In the genomic region with DNA sequence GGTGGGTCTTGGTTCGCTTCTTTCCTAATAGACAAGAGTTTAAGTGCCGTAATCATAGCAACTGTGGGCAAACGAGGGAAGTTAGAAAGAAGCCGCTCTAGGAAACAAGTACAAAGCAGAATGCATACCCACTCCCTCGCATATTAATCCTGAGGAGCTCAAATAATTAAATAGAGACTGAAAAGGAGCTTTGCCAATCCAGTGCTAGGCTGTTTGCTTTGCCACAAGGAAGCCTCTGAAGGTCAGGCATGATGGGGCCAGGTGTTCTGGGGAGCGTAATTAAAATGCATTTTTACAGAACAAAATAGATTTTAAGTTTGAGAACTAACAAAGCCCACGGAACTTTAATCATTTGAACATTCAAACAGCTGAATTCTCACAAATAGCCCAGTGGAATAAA, we compare ENCODE assay signal across 14 cellular contexts.
DNase-seq lines count a peak whose midpoint lies in the region; ATAC-seq and TF ChIP-seq lines count a peak whose summit lies in the region.
"Had no signal": no experiment of that assay in that cellular context is flagged by ENCODE, and none has a peak within 500 bp of the region (broad histone marks: within the 10 kb centered on the region; RNA-seq: fewer than 3 reads in every experiment).

No MANE protein-coding gene starts in this region.

- no peaks in the 10 kb centered on the region for H3K9me3 Mint-ChIP-seq in CD8-positive, alpha-beta T cell
- H3K9me3 Mint-ChIP-seq: activated naive CD4-positive, alpha-beta T cell treated with anti-CD3 and anti-CD28 coated beads, Interleukin-2, amount 10 ng/mL, durations not matched to agents 7 days and 5 days had no signal

- H3K4me3 ChIP-seq in A673 (ENCODE audit: low read depth, low read length, poor library complexity, severe bottlenecking) (no peak overlapping the region), muscle layer of colon (ENCODE audit: low read depth in 1 of 2, low read length in 2 of 2) (no peak overlapping the region)
- no peak overlapping the region for H3K4me3 ChIP-seq in CD8-positive, alpha-beta T cell (ENCODE audit: low read depth, low read length)
- H3K4me3 ChIP-seq: gastrocnemius medialis, mucosa of descending colon had no signal

- peaks cover 92% of the 10 kb centered on the region for H3K4me1 Mint-ChIP-seq in CD8-positive, alpha-beta T cell (ENCODE audit: low read depth)

- H3K27me3 Mint-ChIP-seq in CD8-positive, alpha-beta T cell (ENCODE audit: low read depth): no peaks in the 10 kb centered on the region
- H3K27me3 Mint-ChIP-seq: activated CD4-positive, alpha-beta T cell treated with anti-CD3 and anti-CD28 coated beads, Interleukin-2, amount 10 ng/mL, durations not matched to agents 7 days and 5 days; activated naive CD4-positive, alpha-beta T cell treated with anti-CD3 and anti-CD28 coated beads, Interleukin-2, amount 10 ng/mL, durations not matched to agents 7 days and 5 days had no signal

- H3K36me3 ChIP-seq in A673 (ENCODE audit: insufficient read depth, low read length, poor library complexity, severe bottlenecking) (no peaks in the 10 kb centered on the region), muscle layer of colon (ENCODE audit: insufficient read depth, low read length) (no peaks in the 10 kb centered on the region)
- no peaks in the 10 kb centered on the region for H3K36me3 ChIP-seq in CD8-positive, alpha-beta T cell (ENCODE audit: insufficient read depth, low read length)
- H3K36me3 ChIP-seq: gastrocnemius medialis had no signal

- H3K27ac ChIP-seq in A673 (ENCODE audit: low read depth, low read length, poor library complexity, severe bottlenecking): peak overlapping the region; percentile 98
- no peak overlapping the region for H3K27ac ChIP-seq in CD8-positive, alpha-beta T cell (ENCODE audit: low read depth, low read length)
- peak overlapping the region; percentile 79 for H3K27ac ChIP-seq in VCaP
- peak overlapping the region; percentile 60 for H3K27ac ChIP-seq in muscle layer of colon (ENCODE audit: low read depth, low read length)
- H3K27ac ChIP-seq: gastrocnemius medialis had no signal

- H3K27ac Mint-ChIP-seq in CD8-positive, alpha-beta T cell: peak overlapping the region; percentile 64
- H3K27ac Mint-ChIP-seq: activated CD4-positive, alpha-beta T cell treated with anti-CD3 and anti-CD28 coated beads, Interleukin-2, amount 10 ng/mL, durations not matched to agents 7 days and 5 days; activated naive CD4-positive, alpha-beta T cell treated with anti-CD3 and anti-CD28 coated beads, Interleukin-2, amount 10 ng/mL, durations not matched to agents 7 days and 5 days had no signal

- H3K4me1 ChIP-seq in A673 (ENCODE audit: insufficient read depth, low read length, poor library complexity, severe bottlenecking) (peaks cover 78% of the 10 kb centered on the region), muscle layer of colon (ENCODE audit: insufficient read depth, low read length) (peaks cover 92% of the 10 kb centered on the region)
- peaks cover 66% of the 10 kb centered on the region for H3K4me1 ChIP-seq in CD8-positive, alpha-beta T cell (ENCODE audit: insufficient read depth, low read length)

- POLR2A ChIA-PET in A673 (lab: Charles Lee; ENCODE audit: low non-redundant PET): no interaction called here
- POLR2A ChIA-PET in CD8-positive, alpha-beta T cell (lab: Charles Lee): no interaction called here

- no peaks in the 10 kb centered on the region for H3K9me3 ChIP-seq in A673 (ENCODE audit: low read depth, low read length, poor library complexity, severe bottlenecking)
- no peaks in the 10 kb centered on the region for H3K9me3 ChIP-seq in CD8-positive, alpha-beta T cell (ENCODE audit: low read length)
- no peaks in the 10 kb centered on the region for H3K9me3 ChIP-seq in muscle layer of colon (ENCODE audit: low read length)
- H3K9me3 ChIP-seq: gastrocnemius medialis, mucosa of descending colon had no signal

- intact Hi-C loops in A673 (cut with micrococcal nuclease; ENCODE audit: unreplicated experiment): loop anchor here (10.0 kb wide), 1 partner anchor 672 kb away; no protein-coding TSS in a partner anchor
- intact Hi-C loops in CD8-positive, alpha-beta T cell (cut with DNase I, micrococcal nuclease): no loop called here
- intact Hi-C loops in head of caudate nucleus (cut with DNase I): no loop called here

- DNase-seq in A673 (ENCODE audit: low spot score): no peak
- DNase-seq in CD8-positive, alpha-beta T cell: no peak
- no peak for DNase-seq in cerebellar cortex (ENCODE audit: low spot score)
- no peak for DNase-seq in head of caudate nucleus
- no peak for DNase-seq in epidermal melanocyte (ENCODE audit: insufficient read length, low spot score)
- DNase-seq: activated CD4-positive, alpha-beta T cell treated with anti-CD3 and anti-CD28 coated beads, Interleukin-2, amount 10 ng/mL, durations not matched to agents 7 days and 5 days; activated naive CD4-positive, alpha-beta T cell treated with anti-CD3 and anti-CD28 coated beads, Interleukin-2, amount 10 ng/mL, durations not matched to agents 7 days and 5 days; AML-193; gastrocnemius medialis; GF-D8; Kasumi-1; mucosa of descending colon had no signal

- no peak for TF ChIP-seq CTCF in A673 (conservative IDR thresholded peaks at IDR 0.05; ENCODE audit: low read depth, low read length)
- TF ChIP-seq CTCF in CD8-positive, alpha-beta T cell (IDR thresholded peaks at IDR 0.05): no peak
- TF ChIP-seq CTCF in VCaP (conservative IDR thresholded peaks at IDR 0.05): no peak

- CTCF ChIA-PET in A673 (lab: Charles Lee): no interaction called here
- CTCF ChIA-PET in CD8-positive, alpha-beta T cell (lab: Charles Lee): no interaction called here

- H3K36me3 Mint-ChIP-seq in CD8-positive, alpha-beta T cell: peaks cover 19% of the 10 kb centered on the region

- ATAC-seq in CD8-positive, alpha-beta T cell: no peak
- ATAC-seq: gastrocnemius medialis had no signal

- H3K9ac ChIP-seq in muscle layer of colon (ENCODE audit: low read length): no peak overlapping the region

- H3K27me3 ChIP-seq in A673 (replicated peaks; ENCODE audit: insufficient read depth, low read depth, low read length, poor library complexity) (no peaks in the 10 kb centered on the region), muscle layer of colon (ENCODE audit: control insufficient read depth in 1 of 2, insufficient read depth in 2 of 2, low read length in 2 of 2) (no peaks in the 10 kb centered on the region)
- no peaks in the 10 kb centered on the region for H3K27me3 ChIP-seq in CD8-positive, alpha-beta T cell (ENCODE audit: insufficient read depth, low read length)
- H3K27me3 ChIP-seq: gastrocnemius medialis had no signal

- H3K4me3 Mint-ChIP-seq in CD8-positive, alpha-beta T cell: no peak overlapping the region
- H3K4me3 Mint-ChIP-seq: activated CD4-positive, alpha-beta T cell treated with anti-CD3 and anti-CD28 coated beads, Interleukin-2, amount 10 ng/mL, durations not matched to agents 7 days and 5 days; activated naive CD4-positive, alpha-beta T cell treated with anti-CD3 and anti-CD28 coated beads, Interleukin-2, amount 10 ng/mL, durations not matched to agents 7 days and 5 days had no signal

- no TSS peak for BruUV-seq in A673 (replicated peaks; lab: Mats Ljungman, UMichigan)
